ENCODE assay signal across 1 cellular context in the genomic region with DNA sequence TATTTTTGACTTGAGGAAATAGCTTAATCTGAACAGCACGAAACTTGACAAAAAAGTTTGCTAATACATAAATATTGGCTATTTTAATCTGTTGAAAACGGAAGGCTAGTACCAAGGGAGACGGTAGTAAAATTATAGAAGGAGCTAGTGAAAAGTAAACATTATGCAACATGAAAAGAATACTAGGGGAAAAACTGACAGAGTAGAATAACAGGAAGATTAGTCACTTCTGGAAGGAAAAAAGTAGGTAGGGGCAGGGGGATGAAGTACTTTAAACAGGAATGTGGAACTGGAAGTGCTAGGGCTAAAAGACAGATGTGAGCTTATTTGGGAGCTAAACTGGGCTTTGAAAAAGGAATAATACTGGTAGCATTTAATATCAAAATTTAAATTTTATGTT.
TF ChIP-seq lines count a peak whose summit lies in the region.

No MANE protein-coding gene starts in this region.

TF ChIP-seq in GM23338, 12 proteins besides CTCF, POLR2A, EP300 and RAD21 (continued from another document):
- TF ChIP-seq, protein P1, sequence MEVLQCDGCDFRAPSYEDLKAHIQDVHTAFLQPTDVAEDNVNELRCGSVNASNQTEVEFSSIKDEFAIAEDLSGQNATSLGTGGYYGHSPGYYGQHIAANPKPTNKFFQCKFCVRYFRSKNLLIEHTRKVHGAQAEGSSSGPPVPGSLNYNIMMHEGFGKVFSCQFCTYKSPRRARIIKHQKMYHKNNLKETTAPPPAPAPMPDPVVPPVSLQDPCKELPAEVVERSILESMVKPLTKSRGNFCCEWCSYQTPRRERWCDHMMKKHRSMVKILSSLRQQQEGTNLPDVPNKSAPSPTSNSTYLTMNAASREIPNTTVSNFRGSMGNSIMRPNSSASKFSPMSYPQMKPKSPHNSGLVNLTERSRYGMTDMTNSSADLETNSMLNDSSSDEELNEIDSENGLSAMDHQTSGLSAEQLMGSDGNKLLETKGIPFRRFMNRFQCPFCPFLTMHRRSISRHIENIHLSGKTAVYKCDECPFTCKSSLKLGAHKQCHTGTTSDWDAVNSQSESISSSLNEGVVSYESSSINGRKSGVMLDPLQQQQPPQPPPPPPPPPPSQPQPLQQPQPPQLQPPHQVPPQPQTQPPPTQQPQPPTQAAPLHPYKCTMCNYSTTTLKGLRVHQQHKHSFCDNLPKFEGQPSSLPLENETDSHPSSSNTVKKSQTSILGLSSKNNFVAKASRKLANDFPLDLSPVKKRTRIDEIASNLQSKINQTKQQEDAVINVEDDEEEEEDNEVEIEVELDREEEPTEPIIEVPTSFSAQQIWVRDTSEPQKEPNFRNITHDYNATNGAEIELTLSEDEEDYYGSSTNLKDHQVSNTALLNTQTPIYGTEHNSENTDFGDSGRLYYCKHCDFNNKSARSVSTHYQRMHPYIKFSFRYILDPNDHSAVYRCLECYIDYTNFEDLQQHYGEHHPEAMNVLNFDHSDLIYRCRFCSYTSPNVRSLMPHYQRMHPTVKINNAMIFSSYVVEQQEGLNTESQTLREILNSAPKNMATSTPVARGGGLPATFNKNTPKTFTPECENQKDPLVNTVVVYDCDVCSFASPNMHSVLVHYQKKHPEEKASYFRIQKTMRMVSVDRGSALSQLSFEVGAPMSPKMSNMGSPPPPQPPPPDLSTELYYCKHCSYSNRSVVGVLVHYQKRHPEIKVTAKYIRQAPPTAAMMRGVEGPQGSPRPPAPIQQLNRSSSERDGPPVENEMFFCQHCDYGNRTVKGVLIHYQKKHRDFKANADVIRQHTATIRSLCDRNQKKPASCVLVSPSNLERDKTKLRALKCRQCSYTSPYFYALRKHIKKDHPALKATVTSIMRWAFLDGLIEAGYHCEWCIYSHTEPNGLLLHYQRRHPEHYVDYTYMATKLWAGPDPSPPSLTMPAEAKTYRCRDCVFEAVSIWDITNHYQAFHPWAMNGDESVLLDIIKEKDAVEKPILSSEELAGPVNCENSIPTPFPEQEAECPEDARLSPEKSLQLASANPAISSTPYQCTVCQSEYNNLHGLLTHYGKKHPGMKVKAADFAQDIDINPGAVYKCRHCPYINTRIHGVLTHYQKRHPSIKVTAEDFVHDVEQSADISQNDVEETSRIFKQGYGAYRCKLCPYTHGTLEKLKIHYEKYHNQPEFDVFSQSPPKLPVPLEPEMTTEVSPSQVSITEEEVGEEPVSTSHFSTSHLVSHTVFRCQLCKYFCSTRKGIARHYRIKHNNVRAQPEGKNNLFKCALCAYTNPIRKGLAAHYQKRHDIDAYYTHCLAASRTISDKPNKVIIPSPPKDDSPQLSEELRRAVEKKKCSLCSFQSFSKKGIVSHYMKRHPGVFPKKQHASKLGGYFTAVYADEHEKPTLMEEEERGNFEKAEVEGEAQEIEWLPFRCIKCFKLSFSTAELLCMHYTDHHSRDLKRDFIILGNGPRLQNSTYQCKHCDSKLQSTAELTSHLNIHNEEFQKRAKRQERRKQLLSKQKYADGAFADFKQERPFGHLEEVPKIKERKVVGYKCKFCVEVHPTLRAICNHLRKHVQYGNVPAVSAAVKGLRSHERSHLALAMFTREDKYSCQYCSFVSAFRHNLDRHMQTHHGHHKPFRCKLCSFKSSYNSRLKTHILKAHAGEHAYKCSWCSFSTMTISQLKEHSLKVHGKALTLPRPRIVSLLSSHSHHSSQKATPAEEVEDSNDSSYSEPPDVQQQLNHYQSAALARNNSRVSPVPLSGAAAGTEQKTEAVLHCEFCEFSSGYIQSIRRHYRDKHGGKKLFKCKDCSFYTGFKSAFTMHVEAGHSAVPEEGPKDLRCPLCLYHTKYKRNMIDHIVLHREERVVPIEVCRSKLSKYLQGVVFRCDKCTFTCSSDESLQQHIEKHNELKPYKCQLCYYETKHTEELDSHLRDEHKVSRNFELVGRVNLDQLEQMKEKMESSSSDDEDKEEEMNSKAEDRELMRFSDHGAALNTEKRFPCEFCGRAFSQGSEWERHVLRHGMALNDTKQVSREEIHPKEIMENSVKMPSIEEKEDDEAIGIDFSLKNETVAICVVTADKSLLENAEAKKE (CRISPR knock-in tag; IDR thresholded peaks at IDR 0.05) = no peak
- TF ChIP-seq REST (IDR thresholded peaks at IDR 0.05; ENCODE audit: unreplicated experiment) = no peak
- TF ChIP-seq STAT1 (IDR thresholded peaks at IDR 0.05; ENCODE audit: unreplicated experiment) = no peak
- TF ChIP-seq POLR2AphosphoS5 (IDR thresholded peaks at IDR 0.05; ENCODE audit: low read depth) = no peak
- TF ChIP-seq JUNB (IDR thresholded peaks at IDR 0.05; ENCODE audit: unreplicated experiment) = no peak
